In genomic region chr10:25725917-25726716, GRCh38 we compare ENCODE assay signal across 8 cellular contexts.
DNase-seq lines count a peak whose midpoint lies in the region; ATAC-seq lines count a peak whose summit lies in the region.

No MANE protein-coding gene starts in this region.

- peak; percentile 17 to 40 for DNase-seq in NCI-H524 (lab: John Stamatoyannopoulos, UW)
- no peak for DNase-seq in NCI-H524 treated with DMSO at 0.1 percent for 48 hours (lab: John Stamatoyannopoulos, UW)
- DNase-seq in HuH-7.5 (ENCODE audit: low spot score) = peak; percentile 16
- peak; percentile 12 for DNase-seq in NOMO-1 treated with dmso at 0.1 percent for 144 hours (lab: John Stamatoyannopoulos, UW; ENCODE audit: unreplicated experiment)
- peak; percentile 52 for DNase-seq in cerebellum (ENCODE audit: low spot score)
- peak; percentile 76 for DNase-seq in medulla oblongata (ENCODE audit: extremely low spot score)
- DNase-seq in activated CD8-positive, alpha-beta memory T cell treated with anti-CD3 and anti-CD28 coated beads, Interleukin-2, amount 50 U/mL, for 48 hours = no peak

- peak; percentile 78 for ATAC-seq in GM21367 (IDR thresholded peaks at IDR 0.05; ENCODE audit: unreplicated experiment)

Comparison
In these comparisons a context has a peak if more than half of its experiments do, and no peak if none do; other contexts are left out.
1. DNase-seq: peak in NCI-H524 (2 of 2), HuH-7.5 (single experiment), NOMO-1 treated with dmso at 0.1 percent for 144 hours (single experiment), cerebellum (single experiment) and medulla oblongata (single experiment); none in NCI-H524 treated with DMSO at 0.1 percent for 48 hours (single experiment) and activated CD8-positive, alpha-beta memory T cell treated with anti-CD3 and anti-CD28 coated beads, Interleukin-2, amount 50 U/mL, for 48 hours (single experiment).